9 cellular contexts compared by ENCODE assay signal in genomic region chr4:24770111-24770584, GRCh38. TPM values are rescaled to one million over a fixed set of nuclear protein-coding genes. Genes with fewer than 3 reads are reported as not detected.
A peak's percentile ranks its signal among the peaks of the same experiment; 100 is the strongest.
DNase-seq lines count a peak whose midpoint lies in the region; ATAC-seq, FAIRE-seq and TF ChIP-seq lines count a peak whose summit lies in the region.
"Had no signal": no experiment of that assay in that cellular context is flagged by ENCODE, and none has a peak within 500 bp of the region (broad histone marks: within the 10 kb centered on the region; RNA-seq: fewer than 3 reads in every experiment).

No MANE protein-coding gene starts in this region.

- no peak overlapping the region for H3K27ac ChIP-seq in endothelial cell of umbilical vein (ENCODE audit: insufficient read depth, low read depth, low read length)
- H3K27ac ChIP-seq: thoracic aorta had no signal

- no peak for DNase-seq in GM12892 (ENCODE audit: insufficient read length)
- peak; percentile 99 for DNase-seq in HT1080 (ENCODE audit: low read depth)
- DNase-seq in endothelial cell of umbilical vein (ENCODE audit: low read depth, low spot score) = peak; percentile 18
- DNase-seq in NCI-H526 (lab: John Stamatoyannopoulos, UW) = no peak
- DNase-seq in NCI-H1105 treated with DMSO at 0.1 percent for 48 hours (lab: John Stamatoyannopoulos, UW) = no peak
- DNase-seq in Right ventricle myocardium inferior (ENCODE audit: missing footprints) = no peak
- DNase-seq in HAP-1 (ENCODE audit: low spot score in 2 of 2) = no peak

- FAIRE-seq in GM12892 (lab: Jason Lieb, UNC) = peak; percentile 86
- FAIRE-seq in endothelial cell of umbilical vein (lab: Jason Lieb, UNC) = no peak

- no peak overlapping the region for H2AFZ ChIP-seq in endothelial cell of umbilical vein (ENCODE audit: low read depth, low read length)

- H3K9me1 ChIP-seq in endothelial cell of umbilical vein (replicated peaks; ENCODE audit: control insufficient read depth, extremely low read depth, insufficient read depth, low read length) = no peaks in the 10 kb centered on the region

- in situ Hi-C loops in HAP-1 (cut with MboI; ENCODE audit: low sequenced_read_pairs) = no loop called here

- TF ChIP-seq CTCF in endothelial cell of umbilical vein (IDR thresholded peaks at IDR 0.05; ENCODE audit: extremely low read depth in 1 of 2, insufficient read depth in 1 of 2, low read depth in 1 of 2, low read length in 2 of 2) = no peak

- CTCF ChIA-PET in endothelial cell of umbilical vein (lab: Charles Lee) = no interaction called here

- H3K36me3 ChIP-seq in endothelial cell of umbilical vein (ENCODE audit: control insufficient read depth in 2 of 2, extremely low read depth in 1 of 2, insufficient read depth in 2 of 2, low read length in 2 of 2) (no peaks in the 10 kb centered on the region), HAP-1 (replicated peaks) (no peaks in the 10 kb centered on the region)
- H3K36me3 ChIP-seq: thoracic aorta had no signal

- no peak overlapping the region for H3K9ac ChIP-seq in endothelial cell of umbilical vein (replicated peaks; ENCODE audit: extremely low read depth, insufficient read depth, low read length)

- dilution Hi-C loops in endothelial cell of umbilical vein (cut with MboI; ENCODE audit: extremely low pct_ligation_motif_present, low sequenced_read_pairs) = no loop called here

- intact Hi-C loops in endothelial cell of umbilical vein (cut with micrococcal nuclease) = no loop called here
- intact Hi-C loops in Right ventricle myocardium inferior (cut with DNase I) = no loop called here

- no peaks in the 10 kb centered on the region for H3K27me3 ChIP-seq in endothelial cell of umbilical vein (ENCODE audit: control insufficient read depth in 2 of 2, insufficient read depth in 2 of 2, low read length in 2 of 2)
- no peaks in the 10 kb centered on the region for H3K27me3 ChIP-seq in HAP-1 (ENCODE audit: low read depth)

- H3K79me2 ChIP-seq in endothelial cell of umbilical vein (ENCODE audit: control insufficient read depth, insufficient read depth, low read length) = no peaks in the 10 kb centered on the region

- H3K4me3 ChIP-seq in endothelial cell of umbilical vein (replicated peaks in 1 of 3; ENCODE audit: insufficient read depth in 1 of 3, low read depth in 1 of 3, low read length in 3 of 3) (no peak overlapping the region), HAP-1 (no peak overlapping the region)
- H3K4me3 ChIP-seq: thoracic aorta had no signal

- ATAC-seq in GM21723 (IDR thresholded peaks at IDR 0.05; ENCODE audit: unreplicated experiment) = peak; percentile 71
- ATAC-seq in Right ventricle myocardium inferior = no peak

- H3K4me1 ChIP-seq in endothelial cell of umbilical vein (ENCODE audit: control insufficient read depth, extremely low read depth, insufficient read depth, low read length) = no peaks in the 10 kb centered on the region
- no peaks in the 10 kb centered on the region for H3K4me1 ChIP-seq in HAP-1

- TF ChIP-seq POLR2A in GM12892 (IDR thresholded peaks at IDR 0.05; ENCODE audit: low read depth, low read length) = no peak
- no peak for TF ChIP-seq POLR2A in endothelial cell of umbilical vein (IDR thresholded peaks at IDR 0.05; ENCODE audit: low read depth, low read length)

- no peaks in the 10 kb centered on the region for H3K9me3 ChIP-seq in endothelial cell of umbilical vein (replicated peaks; ENCODE audit: control insufficient read depth, insufficient read depth, low read length)
- H3K9me3 ChIP-seq in HAP-1 = no peaks in the 10 kb centered on the region
- H3K9me3 ChIP-seq: thoracic aorta had no signal

- H3K4me2 ChIP-seq in endothelial cell of umbilical vein (ENCODE audit: insufficient read depth, low read length) = no peak overlapping the region

- POLR2A ChIA-PET in endothelial cell of umbilical vein (lab: Charles Lee) = interaction anchor here (0.7 kb wide), 1 partner anchor 81 kb away, joined by 3 read pairs; no protein-coding TSS in a partner anchor

- H4K20me1 ChIP-seq in endothelial cell of umbilical vein (replicated peaks; ENCODE audit: control insufficient read depth, extremely low read depth, insufficient read depth, low read length) = no peaks in the 10 kb centered on the region

- no TSS peak for BruUV-seq in endothelial cell of umbilical vein (replicated peaks; lab: Mats Ljungman, UMichigan)

TF ChIP-seq in endothelial cell of umbilical vein, 7 proteins besides CTCF, POLR2A, EP300 and RAD21:
- TF ChIP-seq FOS (IDR thresholded peaks at IDR 0.05; ENCODE audit: borderline replicate concordance, insufficient read depth, low read length) = peak; percentile 73
- TF ChIP-seq EZH2 (IDR thresholded peaks at IDR 0.05; ENCODE audit: borderline replicate concordance, low read depth, low read length, severe bottlenecking) = no peak

RNA-seq across cellular contexts. Expression of gene SOD3, which starts 25.2 kb away (rescaled TPM):
- polyA plus RNA-seq in GM12892 (2012; ENCODE audit: missing spikeins) = not detected
- total RNA-seq in HT1080 (2014; rRNA removed; shearing (Covaris generic)) = 0.07 TPM in 1 of 2 replicates, not detected in the other
- polyA plus RNA-seq in HT1080 (2015; cell fraction: cytosol; rRNA removed) = 0.18 and 0.53 TPM in 2 replicates
- 0.45 TPM in 1 of 2 replicates, not detected in the other for polyA plus RNA-seq in HT1080 (2015; cell fraction: nucleus; rRNA removed)
- total RNA-seq in endothelial cell of umbilical vein (not detected in 2 replicates), Right ventricle myocardium inferior (63.4 TPM)
- polyA plus RNA-seq in endothelial cell of umbilical vein = not detected in 2 replicates
- polyA plus RNA-seq in endothelial cell of umbilical vein (2011; cell fraction: cytosol; rRNA removed) = not detected in 2 replicates
- polyA plus RNA-seq in endothelial cell of umbilical vein (2011; cell fraction: nucleus; rRNA removed) = not detected in 2 replicates
- polyA plus RNA-seq in endothelial cell of umbilical vein (2012) = not detected in 2 replicates
- polyA minus RNA-seq in endothelial cell of umbilical vein = not detected in 2 replicates
- polyA minus RNA-seq in endothelial cell of umbilical vein (2011; cell fraction: cytosol; rRNA and poly(A)+ RNA removed) = not detected
- not detected in 2 replicates for polyA minus RNA-seq in endothelial cell of umbilical vein (2011; cell fraction: nucleus; rRNA and poly(A)+ RNA removed)

Comparison
In these comparisons a context has a peak if more than half of its experiments do, and no peak if none do; other contexts are left out.
1. DNase-seq: peak in HT1080 (single experiment) and endothelial cell of umbilical vein (single experiment); none in GM12892 (single experiment), NCI-H526 (0 of 2), NCI-H1105 treated with DMSO at 0.1 percent for 48 hours (single experiment), Right ventricle myocardium inferior (single experiment) and HAP-1 (0 of 2).
2. RNA of gene SOD3, which starts 25.2 kb away (total RNA-seq): 63.4 TPM in Right ventricle myocardium inferior (single experiment); 0.07 TPM in HT1080 and not detected in endothelial cell of umbilical vein; every median in the first group is over 10 times any median in the second.